9 cellular contexts compared by ENCODE assay signal in genomic region chr3:187015903-187016638, GRCh38.
DNase-seq lines count a peak whose midpoint lies in the region; ATAC-seq and TF ChIP-seq lines count a peak whose summit lies in the region.
"Had no signal": no experiment of that assay in that cellular context is flagged by ENCODE, and none has a peak within 500 bp of the region (broad histone marks: within the 10 kb centered on the region; RNA-seq: fewer than 3 reads in every experiment).

No MANE protein-coding gene starts in this region.

- peak; percentile 29; the same call in 1 of the 2 replicates for TF ChIP-seq POLR2A in Raji (IDR thresholded peaks at IDR 0.05; ENCODE audit: insufficient read depth, low read depth, low read length)

- H3K4me3 ChIP-seq in right atrium auricular region = no peak overlapping the region
- H3K4me3 ChIP-seq in lower lobe of right lung = no peak overlapping the region

- TF ChIP-seq CTCF in right atrium auricular region (IDR thresholded peaks at IDR 0.05) = no peak
- TF ChIP-seq CTCF in lower lobe of right lung (IDR thresholded peaks at IDR 0.05) = no peak

- DNase-seq in right atrium auricular region (ENCODE audit: low spot score) (peak; percentile 55), left ventricle myocardium superior (no peak), ureter (ENCODE audit: low spot score) (peak; percentile 23), cardiac septum (ENCODE audit: low spot score) (no peak), lower lobe of right lung (no peak)
- no peak for DNase-seq in stimulated activated CD4-positive, alpha-beta T cell treated with anti-CD3 and anti-CD28 coated beads, Interleukin-4, amount 100 ng/mL, for 1 hour
- DNase-seq: NCI-H2227 treated with DMSO at 0.1 percent for 48 hours had no signal

- no peaks in the 10 kb centered on the region for H3K36me3 ChIP-seq in right atrium auricular region
- no peaks in the 10 kb centered on the region for H3K36me3 ChIP-seq in lower lobe of right lung

- no peak overlapping the region for H3K27ac ChIP-seq in right atrium auricular region
- no peak overlapping the region for H3K27ac ChIP-seq in lower lobe of right lung

- ATAC-seq in left ventricle myocardium superior (no peak), HG02885 (IDR thresholded peaks at IDR 0.05; ENCODE audit: poor library complexity, unreplicated experiment) (peak; percentile 50), lower lobe of right lung (no peak)

- H3K9me3 ChIP-seq in right atrium auricular region (no peaks in the 10 kb centered on the region), lower lobe of right lung (no peaks in the 10 kb centered on the region)

- H3K27me3 ChIP-seq in right atrium auricular region = no peaks in the 10 kb centered on the region
- H3K27me3 ChIP-seq in lower lobe of right lung (ENCODE audit: low read depth) = no peaks in the 10 kb centered on the region

- H3K4me1 ChIP-seq in right atrium auricular region (peaks cover 0 to 58% of the 10 kb centered on the region in 2 donors), lower lobe of right lung (peaks cover 61% of the 10 kb centered on the region)

- intact Hi-C loops in left ventricle myocardium superior (cut with micrococcal nuclease) = no loop called here
- intact Hi-C loops in cardiac septum (cut with DNase I) = no loop called here
- intact Hi-C loops in lower lobe of right lung (cut with DNase I) = no loop called here

Comparison
In these comparisons a context has a peak if more than half of its experiments do, and no peak if none do; other contexts are left out.
1. DNase-seq: peak in right atrium auricular region (single experiment) and ureter (single experiment); none in left ventricle myocardium superior (single experiment), stimulated activated CD4-positive, alpha-beta T cell treated with anti-CD3 and anti-CD28 coated beads, Interleukin-4, amount 100 ng/mL, for 1 hour (single experiment), cardiac septum (single experiment) and lower lobe of right lung (single experiment).